ENCODE assay signal across 8 cellular contexts in the genomic region with DNA sequence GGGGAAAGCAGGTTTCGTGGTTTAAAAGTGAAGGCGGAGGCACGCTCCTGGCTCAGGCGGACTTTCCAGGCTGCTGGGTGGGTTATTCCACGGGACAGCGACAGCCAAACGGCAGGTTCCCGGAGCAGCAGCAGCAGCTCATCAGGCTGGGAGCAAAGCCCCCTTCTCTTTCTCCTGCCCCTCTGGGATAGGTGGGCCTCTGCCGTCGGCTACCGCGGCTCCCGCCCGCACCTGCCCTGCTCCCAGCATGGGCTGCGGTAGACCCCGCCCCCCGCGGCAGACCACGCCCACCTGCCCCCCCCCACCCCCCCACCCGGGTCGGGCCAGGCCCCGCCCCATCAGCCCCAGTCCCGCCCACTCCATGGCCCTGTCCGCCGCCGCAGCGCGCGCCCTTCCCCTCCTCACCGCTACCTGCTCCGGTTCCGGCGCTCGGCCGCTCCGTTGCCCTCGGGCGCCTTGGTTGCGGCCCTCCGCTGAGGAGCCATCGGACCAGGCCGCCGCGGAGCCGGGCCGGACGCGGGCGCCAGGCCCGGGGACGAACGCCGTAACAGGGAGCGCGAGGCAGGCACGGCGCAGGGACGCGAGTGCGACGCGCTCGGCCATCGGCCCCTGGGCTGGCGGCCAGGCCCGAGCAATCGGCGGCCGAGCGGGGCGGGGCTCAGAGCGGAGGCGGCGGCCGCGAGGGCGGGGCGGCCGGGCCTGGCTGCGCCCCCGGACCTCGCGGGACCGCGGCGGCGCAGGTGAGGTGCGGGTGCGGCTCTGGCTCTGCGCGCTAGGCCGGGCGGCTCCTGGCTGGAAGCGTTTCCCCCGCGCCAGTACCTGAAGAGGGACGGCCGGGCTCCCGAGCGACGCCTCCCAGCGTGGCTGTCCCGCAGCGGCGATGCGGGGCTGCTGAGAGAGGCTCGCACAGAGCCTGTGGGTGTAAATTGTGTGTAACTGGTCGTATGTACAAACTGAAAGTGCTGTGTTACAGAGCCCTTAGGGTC. TPM values are rescaled to one million over a fixed set of nuclear protein-coding genes. Genes with fewer than 3 reads are reported as not detected.
DNase-seq lines count a peak whose midpoint lies in the region; ATAC-seq and TF ChIP-seq lines count a peak whose summit lies in the region.

A gene (plus strand): TSS at position 347 of the 986 bp plus-strand sequence. CDS start 1,453 bp downstream, outside the sequence.
A gene with protein sequence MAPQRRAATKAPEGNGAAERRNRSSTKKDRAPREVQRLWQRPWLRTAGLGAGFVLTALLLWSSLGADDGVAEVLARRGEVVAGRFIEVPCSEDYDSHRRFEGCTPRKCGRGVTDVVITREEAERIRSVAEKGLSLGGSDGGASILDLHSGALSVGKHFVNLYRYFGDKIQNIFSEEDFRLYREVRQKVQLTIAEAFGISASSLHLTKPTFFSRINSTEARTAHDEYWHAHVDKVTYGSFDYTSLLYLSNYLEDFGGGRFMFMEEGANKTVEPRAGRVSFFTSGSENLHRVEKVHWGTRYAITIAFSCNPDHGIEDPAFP (minus strand): TSS at position 586 of the 986 bp plus-strand sequence. CDS start 101 bp downstream, at position 485.

- peak; percentile 92 for ATAC-seq in HG02798 (IDR thresholded peaks at IDR 0.05; ENCODE audit: poor library complexity, unreplicated experiment)
- peak; percentile 93 to 96 (median 94) for ATAC-seq in psoas muscle

- H3K27ac ChIP-seq in left ventricle myocardium inferior (replicated peaks) (peak within 1 kb of the TSS; percentile 96), psoas muscle (peak within 1 kb of the TSS; percentile 97)

- in situ Hi-C loops in GM13977 (cut with MboI; ENCODE audit: low pct_unique_long_range_greater_than_20kb, low sequenced_read_pairs, unreplicated experiment), result no loop called here

- H3K4me3 ChIP-seq in left ventricle myocardium inferior, result peak within 1 kb of the TSS; percentile 86
- H3K4me3 ChIP-seq in psoas muscle, result peak within 1 kb of the TSS; percentile 92

- DNase-seq in GM13977 (ENCODE audit: low spot score), result peak; percentile 99
- DNase-seq in NCI-H1417 treated with DMSO at 0.1 percent for 48 hours (lab: John Stamatoyannopoulos, UW), result peak; percentile 65
- DNase-seq in amniotic epithelial cell (ENCODE audit: low read depth), result peak; percentile 66
- peak; percentile 83 for DNase-seq in left ventricle myocardium inferior
- peak; percentile 87 to 91 for DNase-seq in psoas muscle
- DNase-seq in ureter (ENCODE audit: low spot score), result peak; percentile 80

- peaks cover 30% of the 10 kb centered on the region for H3K4me1 ChIP-seq in left ventricle myocardium inferior
- H3K4me1 ChIP-seq in psoas muscle, result peaks cover 15% of the 10 kb centered on the region

- H3K9me3 ChIP-seq in left ventricle myocardium inferior (replicated peaks) (peaks cover 10% of the 10 kb centered on the region), psoas muscle (peaks cover 4% of the 10 kb centered on the region)

- no peaks in the 10 kb centered on the region for H3K9me3 Mint-ChIP-seq in T-helper 1 cell treated with Interleukin-12 subunit alpha and Interleukin-12 subunit beta and Interleukin-4 antibody, amounts not matched to agents 30 μg/mL and 1 μg/mL, for 36 hours

- H3K27me3 ChIP-seq in left ventricle myocardium inferior (ENCODE audit: low read depth), result no peaks in the 10 kb centered on the region
- no peaks in the 10 kb centered on the region for H3K27me3 ChIP-seq in psoas muscle (ENCODE audit: insufficient read depth in 3 of 3, low read length in 2 of 3)

- 1 to 2% (median 1%) methylated on average over 60 to 108 of the region's 108 CpGs for WGBS in psoas muscle, 3 donors

- no peaks in the 10 kb centered on the region for H3K27me3 Mint-ChIP-seq in T-helper 1 cell treated with Interleukin-12 subunit alpha and Interleukin-12 subunit beta and Interleukin-4 antibody, amounts not matched to agents 30 μg/mL and 1 μg/mL, for 36 hours (ENCODE audit: low read depth)

- peaks cover 25% of the 10 kb centered on the region for H3K4me1 Mint-ChIP-seq in T-helper 1 cell treated with Interleukin-12 subunit alpha and Interleukin-12 subunit beta and Interleukin-4 antibody, amounts not matched to agents 30 μg/mL and 1 μg/mL, for 36 hours (ENCODE audit: low read depth)

- H3K4me3 Mint-ChIP-seq in T-helper 1 cell treated with Interleukin-12 subunit alpha and Interleukin-12 subunit beta and Interleukin-4 antibody, amounts not matched to agents 30 μg/mL and 1 μg/mL, for 36 hours, result peak within 1 kb of the TSS; percentile 76

- TF ChIP-seq CTCF in GM13977 (IDR thresholded peaks at IDR 0.05; ENCODE audit: extremely low read depth, insufficient read depth, missing control alignments) (no peak), left ventricle myocardium inferior (IDR thresholded peaks at IDR 0.05; ENCODE audit: borderline replicate concordance) (peak; percentile 25), psoas muscle (IDR thresholded peaks at IDR 0.05) (no peak)

- H3K36me3 Mint-ChIP-seq in T-helper 1 cell treated with Interleukin-12 subunit alpha and Interleukin-12 subunit beta and Interleukin-4 antibody, amounts not matched to agents 30 μg/mL and 1 μg/mL, for 36 hours (ENCODE audit: low read depth), result peaks cover 33% of the 10 kb centered on the region

- peak within 1 kb of the TSS; percentile 72 for H3K27ac Mint-ChIP-seq in T-helper 1 cell treated with Interleukin-12 subunit alpha and Interleukin-12 subunit beta and Interleukin-4 antibody, amounts not matched to agents 30 μg/mL and 1 μg/mL, for 36 hours

- intact Hi-C loops in left ventricle myocardium inferior (cut with micrococcal nuclease) (no loop called here), psoas muscle (cut with DNase I) (no loop called here)

- H3K36me3 ChIP-seq in left ventricle myocardium inferior (peaks cover 17% of the 10 kb centered on the region), psoas muscle (ENCODE audit: insufficient read depth in 1 of 2, low read depth in 1 of 2) (peaks cover 0 to 44% of the 10 kb centered on the region in 2 donors)

RNA-seq across cellular contexts. Expression of the first gene that starts in this region (rescaled TPM):
- total RNA-seq in left ventricle myocardium inferior (14.1 TPM), psoas muscle (10 to 100 TPM; 17.4 to 27.4 (median 23.7) TPM), ureter (44.5 TPM)
- polyA plus RNA-seq in psoas muscle, result 10 to 100 TPM; 19.5 to 29.8 (median 20.9) TPM

RNA-seq across cellular contexts. Expression of the second gene that starts in this region (rescaled TPM):
- total RNA-seq in left ventricle myocardium inferior (28.0 TPM), psoas muscle (10 to 100 TPM; 21.2 to 29.3 (median 27.1) TPM), ureter (31.9 TPM)
- polyA plus RNA-seq in psoas muscle, result 10 to 100 TPM; 15.5 to 30.4 (median 24.5) TPM

Comparison
In these comparisons a context has a peak if more than half of its experiments do, and no peak if none do; other contexts are left out.
1. Peak in every context shown above with its lines: DNase-seq, ATAC-seq, H3K4me3 ChIP-seq and H3K27ac ChIP-seq.